ENCODE assay signal across 8 cellular contexts in genomic region chr16:75075688-75076268, GRCh38. TPM values are rescaled to one million over a fixed set of nuclear protein-coding genes. Genes with fewer than 3 reads are reported as not detected.
DNase-seq lines count a peak whose midpoint lies in the region; ATAC-seq and TF ChIP-seq lines count a peak whose summit lies in the region.

No MANE protein-coding gene starts in this region.

- H3K4me1 Mint-ChIP-seq in activated CD4-positive, alpha-beta T cell treated with anti-CD3 and anti-CD28 coated beads, Interleukin-2, amount 10 ng/mL, durations not matched to agents 7 days and 5 days = peaks cover 58% of the 10 kb centered on the region
- H3K4me1 Mint-ChIP-seq in activated B cell treated with CpG ODN at 0.5 μM for 24 hours = peaks cover 36% of the 10 kb centered on the region
- peaks cover 48% of the 10 kb centered on the region for H3K4me1 Mint-ChIP-seq in stimulated activated effector memory CD8-positive, alpha-beta T cell treated with anti-CD3 and anti-CD28 coated beads, Interleukin-12 subunit alpha, Interleukin-12 subunit beta, amount 100 ng/mL, for 72 hours

- H3K9me3 Mint-ChIP-seq in activated CD4-positive, alpha-beta T cell treated with anti-CD3 and anti-CD28 coated beads, Interleukin-2, amount 10 ng/mL, durations not matched to agents 7 days and 5 days = peaks cover 3% of the 10 kb centered on the region
- no peaks in the 10 kb centered on the region for H3K9me3 Mint-ChIP-seq in activated B cell treated with CpG ODN at 0.5 μM for 24 hours
- no peaks in the 10 kb centered on the region for H3K9me3 Mint-ChIP-seq in stimulated activated effector memory CD8-positive, alpha-beta T cell treated with anti-CD3 and anti-CD28 coated beads, Interleukin-12 subunit alpha, Interleukin-12 subunit beta, amount 100 ng/mL, for 72 hours

- TF ChIP-seq CTCF in activated B cell treated with CpG ODN at 0.5 μM for 24 hours (IDR thresholded peaks at IDR 0.05) = no peak

- peak overlapping the region; percentile 87 for H3K27ac Mint-ChIP-seq in activated CD4-positive, alpha-beta T cell treated with anti-CD3 and anti-CD28 coated beads, Interleukin-2, amount 10 ng/mL, durations not matched to agents 7 days and 5 days
- H3K27ac Mint-ChIP-seq in activated B cell treated with CpG ODN at 0.5 μM for 24 hours = peak overlapping the region; percentile 36
- peak overlapping the region; percentile 95 for H3K27ac Mint-ChIP-seq in stimulated activated effector memory CD8-positive, alpha-beta T cell treated with anti-CD3 and anti-CD28 coated beads, Interleukin-12 subunit alpha, Interleukin-12 subunit beta, amount 100 ng/mL, for 72 hours

- CTCF ChIA-PET in activated CD4-positive, alpha-beta T cell treated with anti-CD3 and anti-CD28 coated beads, Interleukin-2, amount 10 ng/mL, durations not matched to agents 7 days and 5 days (lab: Charles Lee) = interaction anchor here (1.6 to 3.3 kb wide), 2 partner anchors 14 to 36 kb away, joined by 4 to 10 read pairs; no protein-coding TSS in a partner anchor
- CTCF ChIA-PET in activated B cell treated with CpG ODN at 0.5 μM for 24 hours (lab: Charles Lee) = interaction anchor here (1.1 kb wide), 1 partner anchor 36 kb away, joined by 5 read pairs; no protein-coding TSS in a partner anchor

- DNase-seq in activated CD4-positive, alpha-beta T cell treated with anti-CD3 and anti-CD28 coated beads, Interleukin-2, amount 10 ng/mL, durations not matched to agents 7 days and 5 days = no peak
- DNase-seq in activated CD4-positive, alpha-beta T cell treated with anti-CD3 and anti-CD28 coated beads for 4 hours = no peak
- no peak for DNase-seq in activated B cell treated with CpG ODN at 0.5 μM for 24 hours
- no peak for DNase-seq in stimulated activated effector memory CD8-positive, alpha-beta T cell treated with anti-CD3 and anti-CD28 coated beads, Interleukin-12 subunit alpha, Interleukin-12 subunit beta, amount 100 ng/mL, for 72 hours (ENCODE audit: low spot score in 2 of 2)
- no peak for DNase-seq in amygdala (lab: John Stamatoyannopoulos, UW)
- no peak for DNase-seq in central memory CD4-positive, alpha-beta T cell

- ATAC-seq in HG03066 (IDR thresholded peaks at IDR 0.05; ENCODE audit: low read depth, unreplicated experiment) (peak; percentile 17), activated B cell treated with CpG ODN at 0.5 μM for 24 hours (ENCODE audit: low read depth) (peak; percentile 3), HG03521 (IDR thresholded peaks at IDR 0.05; ENCODE audit: unreplicated experiment) (no peak)
- ATAC-seq in stimulated activated effector memory CD8-positive, alpha-beta T cell treated with anti-CD3 and anti-CD28 coated beads, Interleukin-12 subunit alpha, Interleukin-12 subunit beta, amount 100 ng/mL, for 72 hours = no peak

- H3K4me3 Mint-ChIP-seq in activated CD4-positive, alpha-beta T cell treated with anti-CD3 and anti-CD28 coated beads, Interleukin-2, amount 10 ng/mL, durations not matched to agents 7 days and 5 days = peak overlapping the region; percentile 35
- peak overlapping the region; percentile 0 for H3K4me3 Mint-ChIP-seq in activated B cell treated with CpG ODN at 0.5 μM for 24 hours
- peak overlapping the region; percentile 69 for H3K4me3 Mint-ChIP-seq in stimulated activated effector memory CD8-positive, alpha-beta T cell treated with anti-CD3 and anti-CD28 coated beads, Interleukin-12 subunit alpha, Interleukin-12 subunit beta, amount 100 ng/mL, for 72 hours

- intact Hi-C loops in activated B cell treated with CpG ODN at 0.5 μM for 24 hours (cut with micrococcal nuclease) = loop anchor here (1.0 to 2.0 kb wide), 2 partner anchors 36 to 77 kb away; partner anchors contain the start of gene ZNRF1

- peaks cover 13% of the 10 kb centered on the region for H3K36me3 Mint-ChIP-seq in activated CD4-positive, alpha-beta T cell treated with anti-CD3 and anti-CD28 coated beads, Interleukin-2, amount 10 ng/mL, durations not matched to agents 7 days and 5 days (ENCODE audit: low read depth)
- H3K36me3 Mint-ChIP-seq in activated B cell treated with CpG ODN at 0.5 μM for 24 hours (ENCODE audit: low read depth) = no peaks in the 10 kb centered on the region
- peaks cover 8% of the 10 kb centered on the region for H3K36me3 Mint-ChIP-seq in stimulated activated effector memory CD8-positive, alpha-beta T cell treated with anti-CD3 and anti-CD28 coated beads, Interleukin-12 subunit alpha, Interleukin-12 subunit beta, amount 100 ng/mL, for 72 hours

- POLR2A ChIA-PET in activated CD4-positive, alpha-beta T cell treated with anti-CD3 and anti-CD28 coated beads, Interleukin-2, amount 10 ng/mL, durations not matched to agents 7 days and 5 days (lab: Charles Lee) = interaction anchor here (0.9 kb wide), 1 partner anchor 33 kb away, joined by 3 read pairs; no protein-coding TSS in a partner anchor
- POLR2A ChIA-PET in activated B cell treated with CpG ODN at 0.5 μM for 24 hours (lab: Charles Lee) = interaction anchor here (1.2 kb wide), 1 partner anchor 35 kb away, joined by 5 read pairs; no protein-coding TSS in a partner anchor

- no peaks in the 10 kb centered on the region for H3K27me3 Mint-ChIP-seq in activated CD4-positive, alpha-beta T cell treated with anti-CD3 and anti-CD28 coated beads, Interleukin-2, amount 10 ng/mL, durations not matched to agents 7 days and 5 days
- H3K27me3 Mint-ChIP-seq in activated B cell treated with CpG ODN at 0.5 μM for 24 hours = peaks cover 26% of the 10 kb centered on the region

RNA-seq across cellular contexts. Expression of gene LDHD, which starts 40.8 kb away (rescaled TPM):
- total RNA-seq in activated CD4-positive, alpha-beta T cell treated with anti-CD3 and anti-CD28 coated beads, Interleukin-2, amount 10 ng/mL, durations not matched to agents 7 days and 5 days = under 1 TPM in 1 of 2 experiments, not detected in 1; 0.20 TPM
- total RNA-seq in activated B cell treated with CpG ODN at 0.5 μM for 24 hours = not detected in 2 replicates

Comparison
In these comparisons a context has a peak if more than half of its experiments do, and no peak if none do; other contexts are left out.
1. H3K27ac Mint-ChIP-seq: peak in every context shown above with its lines; median percentile 95 in stimulated activated effector memory CD8-positive, alpha-beta T cell treated with anti-CD3 and anti-CD28 coated beads, Interleukin-12 subunit alpha, Interleukin-12 subunit beta, amount 100 ng/mL, for 72 hours; 87 in activated CD4-positive, alpha-beta T cell treated with anti-CD3 and anti-CD28 coated beads, Interleukin-2, amount 10 ng/mL, durations not matched to agents 7 days and 5 days; 36 in activated B cell treated with CpG ODN at 0.5 μM for 24 hours.
2. H3K4me3 Mint-ChIP-seq: peak in every context shown above with its lines; median percentile 69 in stimulated activated effector memory CD8-positive, alpha-beta T cell treated with anti-CD3 and anti-CD28 coated beads, Interleukin-12 subunit alpha, Interleukin-12 subunit beta, amount 100 ng/mL, for 72 hours; 35 in activated CD4-positive, alpha-beta T cell treated with anti-CD3 and anti-CD28 coated beads, Interleukin-2, amount 10 ng/mL, durations not matched to agents 7 days and 5 days; 0 in activated B cell treated with CpG ODN at 0.5 μM for 24 hours.
3. ATAC-seq: peak in HG03066 (single experiment) and activated B cell treated with CpG ODN at 0.5 μM for 24 hours (single experiment); none in stimulated activated effector memory CD8-positive, alpha-beta T cell treated with anti-CD3 and anti-CD28 coated beads, Interleukin-12 subunit alpha, Interleukin-12 subunit beta, amount 100 ng/mL, for 72 hours (single experiment) and HG03521 (single experiment).